In genomic region chr6:29753309-29753644, GRCh38 we compare ENCODE assay signal across 8 cellular contexts. TPM values are rescaled to one million over a fixed set of nuclear protein-coding genes. Genes with fewer than 3 reads are reported as not detected.
DNase-seq lines count a peak whose midpoint lies in the region; ATAC-seq and TF ChIP-seq lines count a peak whose summit lies in the region.

No MANE protein-coding gene starts in this region.

- no peak overlapping the region for H2AFZ ChIP-seq in ACC112 (ENCODE audit: low read length, unreplicated experiment)

- H3K79me2 ChIP-seq in ACC112 (ENCODE audit: control insufficient read depth, insufficient read depth, low read length, unreplicated experiment): peaks cover 3% of the 10 kb centered on the region

- H3K4me3 Mint-ChIP-seq in IgD-negative memory B cell: peak overlapping the region; percentile 89 to 99 (median 97)
- H3K4me3 Mint-ChIP-seq in naive thymus-derived CD4-positive, alpha-beta T cell: peak overlapping the region; percentile 85 to 97 (median 93)

- H3K36me3 ChIP-seq in ACC112 (ENCODE audit: insufficient read depth, low read length): no peaks in the 10 kb centered on the region
- no peaks in the 10 kb centered on the region for H3K36me3 ChIP-seq in naive thymus-derived CD4-positive, alpha-beta T cell (ENCODE audit: control insufficient read depth in 2 of 3, insufficient read depth in 3 of 3, low read length in 3 of 3)

- H3K4me1 Mint-ChIP-seq in IgD-negative memory B cell: peaks cover 9 to 24% (median 20%) of the 10 kb centered on the region in 3 donors
- peaks cover 18 to 48% (median 43%) of the 10 kb centered on the region in 7 donors for H3K4me1 Mint-ChIP-seq in naive thymus-derived CD4-positive, alpha-beta T cell

- TF ChIP-seq CTCF in cardiac fibroblast (IDR thresholded peaks at IDR 0.05; ENCODE audit: low read depth, low read length): no peak

- H3K27ac ChIP-seq in ACC112 (ENCODE audit: low read depth, low read length): 0 out of 2 replicates have a peak overlapping the region, but pooled peaks have one; percentile 2
- H3K27ac ChIP-seq in naive thymus-derived CD4-positive, alpha-beta T cell (ENCODE audit: low read depth, low read length): peak overlapping the region; percentile 69

- CTCF ChIA-PET in naive thymus-derived CD4-positive, alpha-beta T cell (lab: Charles Lee): interaction anchor here (0.6 to 7.7 kb wide), 13 partner anchors 13 to 1771 kb away, joined by 3 to 107 read pairs (median 4); no protein-coding TSS in a partner anchor

- H3K4me3 ChIP-seq in ACC112 (ENCODE audit: low read depth, low read length) (peak overlapping the region; percentile 85), cardiac fibroblast (replicated peaks in 1 of 2; ENCODE audit: low read depth in 2 of 2, low read length in 2 of 2) (peak overlapping the region; percentile 69 to 75)
- H3K4me3 ChIP-seq in naive thymus-derived CD4-positive, alpha-beta T cell (ENCODE audit: low read length): peak overlapping the region; percentile 99

- DNase-seq in cardiac fibroblast (ENCODE audit: low read depth in 2 of 2): no peak
- DNase-seq in naive thymus-derived CD4-positive, alpha-beta T cell: no peak
- DNase-seq in stimulated activated CD4-positive, alpha-beta T cell treated with anti-CD3 and anti-CD28 coated beads, Interleukin-12 subunit alpha, Interleukin-12 subunit beta, amount 100 ng/mL, for 4 hours: no peak
- no peak for DNase-seq in GDM1 (lab: John Stamatoyannopoulos, UW)

- intact Hi-C loops in naive thymus-derived CD4-positive, alpha-beta T cell (cut with micrococcal nuclease): loop anchor here (1.0 to 5.0 kb wide), 9 partner anchors 15 to 174 kb away; partner anchors contain the start of gene GABBR1 (in 1 of the 2)

- H3K9me3 Mint-ChIP-seq in IgD-negative memory B cell: no peaks in the 10 kb centered on the region
- H3K9me3 Mint-ChIP-seq in naive thymus-derived CD4-positive, alpha-beta T cell: peaks cover 0 to 2% (median 0%) of the 10 kb centered on the region in 11 donors

- H3K27me3 ChIP-seq in ACC112 (ENCODE audit: insufficient read depth, low read length): peaks cover 3% of the 10 kb centered on the region; the same call in 1 of the 2 replicates
- no peaks in the 10 kb centered on the region for H3K27me3 ChIP-seq in naive thymus-derived CD4-positive, alpha-beta T cell (ENCODE audit: control insufficient read depth in 2 of 2, insufficient read depth in 2 of 2, low read length in 2 of 2)

- H3K27me3 Mint-ChIP-seq in IgD-negative memory B cell: peaks cover 27% of the 10 kb centered on the region
- H3K27me3 Mint-ChIP-seq in naive thymus-derived CD4-positive, alpha-beta T cell: peaks cover 0 to 19% (median 0%) of the 10 kb centered on the region in 5 donors

- no peak for ATAC-seq in naive thymus-derived CD4-positive, alpha-beta T cell
- ATAC-seq in GM18520 (IDR thresholded peaks at IDR 0.05; ENCODE audit: unreplicated experiment) (no peak), GM18502 (IDR thresholded peaks at IDR 0.05; ENCODE audit: poor library complexity, unreplicated experiment) (no peak)

- POLR2A ChIA-PET in naive thymus-derived CD4-positive, alpha-beta T cell (lab: Charles Lee): interaction anchor here (1.4 to 2.4 kb wide), 4 partner anchors 17 to 48 kb away, joined by 3 to 10 read pairs (median 4); no protein-coding TSS in a partner anchor

- H3K9me3 ChIP-seq in naive thymus-derived CD4-positive, alpha-beta T cell (ENCODE audit: control insufficient read depth in 2 of 3, low read length in 3 of 3): no peaks in the 10 kb centered on the region

- peak overlapping the region; percentile 75 to 99 (median 92) for H3K27ac Mint-ChIP-seq in IgD-negative memory B cell
- H3K27ac Mint-ChIP-seq in naive thymus-derived CD4-positive, alpha-beta T cell: peak overlapping the region; percentile 8 to 96 (median 88)

- H3K36me3 Mint-ChIP-seq in IgD-negative memory B cell: no peaks in the 10 kb centered on the region
- H3K36me3 Mint-ChIP-seq in naive thymus-derived CD4-positive, alpha-beta T cell: peaks cover 0 to 5% (median 5%) of the 10 kb centered on the region in 5 donors

- peaks cover 6% of the 10 kb centered on the region for H3K4me1 ChIP-seq in ACC112 (ENCODE audit: control insufficient read depth, insufficient read depth, low read length, unreplicated experiment)
- peaks cover 5 to 11% of the 10 kb centered on the region in 2 donors for H3K4me1 ChIP-seq in naive thymus-derived CD4-positive, alpha-beta T cell (ENCODE audit: control insufficient read depth in 2 of 2, insufficient read depth in 2 of 2, low read length in 2 of 2)

RNA-seq across cellular contexts. Expression of gene HLA-F, which starts 30.0 kb away (rescaled TPM):
- polyA plus RNA-seq in IgD-negative memory B cell: 393 TPM
- total RNA-seq in naive thymus-derived CD4-positive, alpha-beta T cell: 100 to 1,000 TPM; 502 to 678 (median 522) TPM
- polyA plus RNA-seq in naive thymus-derived CD4-positive, alpha-beta T cell: 100 to 1,000 TPM; 348 to 498 TPM
